ENCODE assay signal across 1 cellular context in the genomic region with DNA sequence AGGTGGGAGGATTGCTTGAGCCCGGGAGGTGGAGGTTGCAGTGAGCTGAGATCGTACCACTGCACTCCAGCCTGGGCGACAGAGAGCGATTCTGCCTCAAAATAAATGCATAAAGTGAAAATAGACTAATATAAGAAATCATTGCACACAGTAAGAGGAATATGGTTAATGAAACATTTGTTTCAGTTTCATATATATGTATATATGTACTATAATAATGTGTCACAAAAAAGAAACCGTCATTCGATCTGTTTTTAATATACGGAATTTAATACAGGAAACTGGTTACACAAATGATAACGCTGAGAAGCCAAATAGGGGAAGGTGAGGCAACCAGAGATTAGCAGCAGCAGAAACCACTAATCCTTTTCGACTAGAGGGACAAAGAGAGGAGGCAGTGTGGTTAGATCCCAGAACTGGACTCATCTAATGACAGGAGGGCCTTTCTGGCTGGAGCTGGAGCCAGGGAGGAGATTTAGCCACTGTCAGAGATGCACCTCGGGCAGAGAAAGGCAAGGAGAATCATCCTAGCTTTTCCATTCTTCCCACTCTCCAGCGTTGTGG.
TF ChIP-seq lines count a peak whose summit lies in the region.

No MANE protein-coding gene starts in this region.

TF ChIP-seq in HepG2, 621 proteins besides CTCF, POLR2A, EP300 and RAD21 (continued from another document):
- no peak for TF ChIP-seq HCFC1 (IDR thresholded peaks at IDR 0.05; ENCODE audit: low read depth, low read length)
- TF ChIP-seq ARID2 (CRISPR knock-in tag; IDR thresholded peaks at IDR 0.05; ENCODE audit: borderline replicate concordance): no peak
- TF ChIP-seq ZNF12 (CRISPR knock-in tag; IDR thresholded peaks at IDR 0.05): no peak
- no peak for TF ChIP-seq HINFP (CRISPR knock-in tag; IDR thresholded peaks at IDR 0.05; ENCODE audit: low read depth)
